Comparison of ENCODE assay signal across 23 cellular contexts in the genomic region with DNA sequence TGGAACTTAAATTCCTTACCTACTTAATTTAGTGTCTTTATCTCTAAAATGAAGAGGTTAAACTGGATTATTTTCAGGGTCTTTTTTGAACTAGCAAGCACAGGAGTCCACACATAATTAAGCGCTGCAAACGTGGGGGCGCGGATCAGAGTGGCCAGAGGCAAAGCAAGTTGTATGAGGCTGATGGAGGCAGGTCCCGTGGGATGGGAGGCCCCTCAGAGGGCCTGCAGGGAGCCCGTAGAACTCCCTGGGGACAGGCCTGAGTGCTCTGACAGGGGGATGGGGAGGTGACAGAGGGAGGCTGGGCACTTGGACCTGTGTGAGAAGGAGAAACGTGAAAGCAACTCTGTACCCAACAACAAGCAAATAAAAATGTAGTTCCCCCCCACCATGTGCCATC.
DNase-seq lines count a peak whose midpoint lies in the region; ATAC-seq and TF ChIP-seq lines count a peak whose summit lies in the region.
"Had no signal": no experiment of that assay in that cellular context is flagged by ENCODE, and none has a peak within 500 bp of the region (broad histone marks: within the 10 kb centered on the region; RNA-seq: fewer than 3 reads in every experiment).

No MANE protein-coding gene starts in this region.

- H3K36me3 Mint-ChIP-seq in type B pancreatic cell: no peaks in the 10 kb centered on the region
- H3K36me3 Mint-ChIP-seq: CD8-positive, alpha-beta memory T cell; IgD-negative memory B cell had no signal

- no peaks in the 10 kb centered on the region for H3K9me3 ChIP-seq in mesenchymal stem cell (ENCODE audit: control insufficient read depth, low read length)

- no peak overlapping the region for H3K14ac ChIP-seq in mesenchymal stem cell (ENCODE audit: low read length in 2 of 2)

- H3K4me1 ChIP-seq in mesenchymal stem cell (ENCODE audit: control insufficient read depth, insufficient read depth, low read depth, low read length): peaks cover 32% of the 10 kb centered on the region

- no peak overlapping the region for H3K9ac ChIP-seq in mesenchymal stem cell (ENCODE audit: low read length)

- peak overlapping the region; percentile 60 for H2AK5ac ChIP-seq in mesenchymal stem cell (ENCODE audit: low read length, severe bottlenecking)

- H2BK12ac ChIP-seq in mesenchymal stem cell (ENCODE audit: low read length in 2 of 2): peak overlapping the region in 1 of 2 experiments; percentile 34

- WGBS in mesenchymal stem cell: 96% methylated on average over 5 of the region's 7 CpGs

- H3K4me3 Mint-ChIP-seq in type B pancreatic cell: peak overlapping the region; percentile 17
- H3K4me3 Mint-ChIP-seq: CD8-positive, alpha-beta memory T cell; IgD-negative memory B cell had no signal

- H3K27me3 ChIP-seq in mesenchymal stem cell (ENCODE audit: control insufficient read depth in 1 of 2, insufficient read depth in 1 of 2, low read length in 2 of 2): no peaks in the 10 kb centered on the region

- H2BK15ac ChIP-seq in mesenchymal stem cell (ENCODE audit: low read depth, poor library complexity, severe bottlenecking): peak overlapping the region; percentile 68

- peaks cover 62% of the 10 kb centered on the region for H3K4me1 Mint-ChIP-seq in type B pancreatic cell (ENCODE audit: unreplicated experiment)
- H3K4me1 Mint-ChIP-seq: CD8-positive, alpha-beta memory T cell; IgD-negative memory B cell had no signal

- no peak overlapping the region for H2AFZ ChIP-seq in mesenchymal stem cell (ENCODE audit: low read depth, low read length)

- no peak overlapping the region for H2BK120ac ChIP-seq in mesenchymal stem cell (ENCODE audit: low read depth, low read length)

- no peak overlapping the region for H3K23ac ChIP-seq in mesenchymal stem cell (ENCODE audit: low read length in 2 of 2)

- H4K91ac ChIP-seq in mesenchymal stem cell (ENCODE audit: low read length): no peak overlapping the region

- no peaks in the 10 kb centered on the region for H3K9me3 Mint-ChIP-seq in type B pancreatic cell
- H3K9me3 Mint-ChIP-seq: CD8-positive, alpha-beta memory T cell; IgD-negative memory B cell had no signal

- no peak overlapping the region for H2BK5ac ChIP-seq in mesenchymal stem cell (ENCODE audit: low read depth, low read length, poor library complexity, severe bottlenecking)

- no peak overlapping the region for H3K4me2 ChIP-seq in mesenchymal stem cell (ENCODE audit: low read length, poor library complexity, severe bottlenecking)

- no peak overlapping the region for H3K4me3 ChIP-seq in mesenchymal stem cell (ENCODE audit: insufficient read depth in 1 of 2, low read depth in 1 of 2, low read length in 2 of 2)

- H3K27ac ChIP-seq in mesenchymal stem cell (ENCODE audit: low read length, poor library complexity, severe bottlenecking): no peak overlapping the region

- H3K27me3 Mint-ChIP-seq in type B pancreatic cell: peaks cover 7% of the 10 kb centered on the region

- no peak for ATAC-seq in GM21447 (IDR thresholded peaks at IDR 0.05; ENCODE audit: unreplicated experiment)
- ATAC-seq: HCT116 had no signal

- H3K27ac Mint-ChIP-seq in type B pancreatic cell: no peak overlapping the region
- H3K27ac Mint-ChIP-seq: CD8-positive, alpha-beta memory T cell; IgD-negative memory B cell had no signal

- H3K79me1 ChIP-seq in mesenchymal stem cell (replicated peaks; ENCODE audit: low read length, poor library complexity, severe bottlenecking): no peaks in the 10 kb centered on the region

- DNase-seq in NCI-H526 (lab: John Stamatoyannopoulos, UW) (peak; percentile 18 to 73), NCI-H526 treated with DMSO at 0.1 percent for 48 hours (lab: John Stamatoyannopoulos, UW) (no peak), NCI-H82 treated with DMSO at 0.1 percent for 48 hours (lab: John Stamatoyannopoulos, UW; ENCODE audit: unreplicated experiment) (peak; percentile 19), mesenchymal stem cell (no peak), type B pancreatic cell (ENCODE audit: extremely low spot score, unreplicated experiment) (no peak), NCI-H1092 (lab: John Stamatoyannopoulos, UW) (no peak), NCI-H2081 (lab: John Stamatoyannopoulos, UW) (no peak)
- DNase-seq: 8988T; CD8-positive, alpha-beta memory T cell; DMS79; GOT3; Kasumi-1; NCI-H1417; NCI-H1930; NCI-H2171 treated with DMSO at 0.1 percent for 48 hours; NCI-H446 treated with DMSO at 0.1 percent for 48 hours; NCI-H748 treated with DMSO at 0.1 percent for 48 hours; OCI-M1; RPMI8226; SIG-M5 had no signal

- peak overlapping the region in 1 of 2 experiments; percentile 41 for H3K18ac ChIP-seq in mesenchymal stem cell (ENCODE audit: low read depth in 1 of 2, low read length in 2 of 2)

- H4K8ac ChIP-seq in mesenchymal stem cell (ENCODE audit: low read length): no peak overlapping the region

- H3K4ac ChIP-seq in mesenchymal stem cell (ENCODE audit: low read depth in 1 of 2, low read length in 2 of 2): no peak overlapping the region

- no peak for TF ChIP-seq CTCF in type B pancreatic cell (conservative IDR thresholded peaks at IDR 0.05)

- H3K36me3 ChIP-seq in mesenchymal stem cell (ENCODE audit: control insufficient read depth in 1 of 2, insufficient read depth in 2 of 2, low read depth in 1 of 2, low read length in 2 of 2): no peaks in the 10 kb centered on the region

Comparison
In these comparisons a context has a peak if more than half of its experiments do, and no peak if none do; other contexts are left out.
1. DNase-seq: peak in NCI-H526 (2 of 2) and NCI-H82 treated with DMSO at 0.1 percent for 48 hours (single experiment); none in NCI-H526 treated with DMSO at 0.1 percent for 48 hours (single experiment), mesenchymal stem cell (single experiment), type B pancreatic cell (single experiment), NCI-H1092 (single experiment) and NCI-H2081 (0 of 2).